ENCODE assay signal across 12 cellular contexts in the genomic region with DNA sequence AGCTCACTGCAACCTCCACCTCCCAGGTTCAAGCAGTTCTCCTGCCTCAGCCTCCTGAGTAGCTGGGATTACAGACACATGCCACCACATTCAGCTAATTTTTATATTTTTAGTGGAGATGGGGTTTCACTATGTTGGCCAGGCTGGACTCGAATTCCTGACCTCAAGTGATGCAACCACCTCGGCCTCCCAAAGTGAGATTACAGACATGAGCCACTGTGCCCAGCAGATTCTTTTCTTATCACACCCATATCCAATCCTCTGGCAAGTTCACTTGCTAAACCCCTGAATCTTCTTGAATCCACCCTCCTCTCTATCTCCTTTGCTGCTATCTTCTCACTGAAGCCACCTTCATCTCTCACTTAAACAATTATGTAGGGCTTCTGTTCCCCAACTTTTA. TPM values are rescaled to one million over a fixed set of nuclear protein-coding genes. Genes with fewer than 3 reads are reported as not detected.
A peak's percentile ranks its signal among the peaks of the same experiment; 100 is the strongest.
DNase-seq lines count a peak whose midpoint lies in the region; ATAC-seq and TF ChIP-seq lines count a peak whose summit lies in the region.
"Had no signal": no experiment of that assay in that cellular context is flagged by ENCODE, and none has a peak within 500 bp of the region (broad histone marks: within the 10 kb centered on the region; RNA-seq: fewer than 3 reads in every experiment).

No MANE protein-coding gene starts in this region.

- peak overlapping the region; percentile 47 for H3K27ac Mint-ChIP-seq in activated CD8-positive, alpha-beta memory T cell treated with anti-CD3 and anti-CD28 coated beads, Interleukin-2, amount 10 ng/mL, durations not matched to agents 7 days and 5 days
- no peak overlapping the region for H3K27ac Mint-ChIP-seq in MCF 10A (ENCODE audit: low read depth, unreplicated experiment)
- H3K27ac Mint-ChIP-seq: GM23338 had no signal

- no peaks in the 10 kb centered on the region for H3K36me3 Mint-ChIP-seq in activated CD8-positive, alpha-beta memory T cell treated with anti-CD3 and anti-CD28 coated beads, Interleukin-2, amount 10 ng/mL, durations not matched to agents 7 days and 5 days
- peaks cover 5% of the 10 kb centered on the region for H3K36me3 Mint-ChIP-seq in MCF 10A (ENCODE audit: insufficient read depth, unreplicated experiment)

- BruUV-seq in MCF 10A (replicated peaks; lab: Mats Ljungman, UMichigan): no TSS peak

- TF ChIP-seq CTCF in MCF 10A (IDR thresholded peaks at IDR 0.05; ENCODE audit: unreplicated experiment): no peak

- ATAC-seq in activated CD8-positive, alpha-beta memory T cell treated with anti-CD3 and anti-CD28 coated beads, Interleukin-2, amount 10 ng/mL, durations not matched to agents 7 days and 5 days: no peak
- no peak for ATAC-seq in GM21367 (IDR thresholded peaks at IDR 0.05; ENCODE audit: unreplicated experiment)
- ATAC-seq: GM23338 had no signal

- H3K4me1 Mint-ChIP-seq in activated CD8-positive, alpha-beta memory T cell treated with anti-CD3 and anti-CD28 coated beads, Interleukin-2, amount 10 ng/mL, durations not matched to agents 7 days and 5 days: peaks cover 3% of the 10 kb centered on the region
- peaks cover 9% of the 10 kb centered on the region for H3K4me1 Mint-ChIP-seq in MCF 10A (ENCODE audit: insufficient read depth, unreplicated experiment)
- H3K4me1 Mint-ChIP-seq: GM23338 had no signal

- H3K9me3 Mint-ChIP-seq in activated CD8-positive, alpha-beta memory T cell treated with anti-CD3 and anti-CD28 coated beads, Interleukin-2, amount 10 ng/mL, durations not matched to agents 7 days and 5 days (ENCODE audit: low read depth): no peaks in the 10 kb centered on the region
- no peaks in the 10 kb centered on the region for H3K9me3 Mint-ChIP-seq in MCF 10A (ENCODE audit: unreplicated experiment)
- H3K9me3 Mint-ChIP-seq: GM23338 had no signal

- no peak overlapping the region for H3K4me3 Mint-ChIP-seq in activated CD8-positive, alpha-beta memory T cell treated with anti-CD3 and anti-CD28 coated beads, Interleukin-2, amount 10 ng/mL, durations not matched to agents 7 days and 5 days
- no peak overlapping the region for H3K4me3 Mint-ChIP-seq in MCF 10A (ENCODE audit: unreplicated experiment)
- H3K4me3 Mint-ChIP-seq: GM23338 had no signal

- no peak for DNase-seq in activated CD8-positive, alpha-beta memory T cell treated with anti-CD3 and anti-CD28 coated beads, Interleukin-2, amount 10 ng/mL, durations not matched to agents 7 days and 5 days
- no peak for DNase-seq in activated CD8-positive, alpha-beta memory T cell treated with anti-CD3 and anti-CD28 coated beads, Interleukin-2, amount 50 U/mL, for 4 hours
- DNase-seq in amniotic epithelial cell (ENCODE audit: low read depth): peak; percentile 72
- DNase-seq in iris pigment epithelial cell (ENCODE audit: low read depth): peak; percentile 47
- DNase-seq in HT-29 (ENCODE audit: low spot score): no peak
- DNase-seq in MCF 10A (ENCODE audit: unreplicated experiment): no peak
- DNase-seq: 8988T, AML-193, H7 had no signal

- H3K27me3 Mint-ChIP-seq in activated CD8-positive, alpha-beta memory T cell treated with anti-CD3 and anti-CD28 coated beads, Interleukin-2, amount 10 ng/mL, durations not matched to agents 7 days and 5 days: no peaks in the 10 kb centered on the region
- H3K27me3 Mint-ChIP-seq in MCF 10A (ENCODE audit: insufficient read depth, unreplicated experiment): no peaks in the 10 kb centered on the region

- CTCF ChIA-PET in activated CD8-positive, alpha-beta memory T cell treated with anti-CD3 and anti-CD28 coated beads, Interleukin-2, amount 10 ng/mL, durations not matched to agents 7 days and 5 days (lab: Charles Lee): interaction anchor here (1.8 to 2.2 kb wide), 2 partner anchors 12 to 31 kb away, joined by 7 to 10 read pairs; no protein-coding TSS in a partner anchor
- CTCF ChIA-PET in MCF 10A (lab: Yijun Ruan, JAX): interaction anchor here (1.1 kb wide), 1 partner anchor 31 kb away, joined by 3 read pairs; no protein-coding TSS in a partner anchor

- intact Hi-C loops in MCF 10A (cut with micrococcal nuclease): no loop called here

- POLR2A ChIA-PET in MCF 10A (lab: Yijun Ruan, JAX): interaction anchor here (1.2 kb wide), 1 partner anchor 12 kb away, joined by 4 read pairs; no protein-coding TSS in a partner anchor

RNA-seq across cellular contexts. Expression of a gene that starts 17.6 kb away (rescaled TPM):
- total RNA-seq in activated CD8-positive, alpha-beta memory T cell treated with anti-CD3 and anti-CD28 coated beads, Interleukin-2, amount 10 ng/mL, durations not matched to agents 7 days and 5 days: 10 to 100 TPM; 16.7 to 22.3 TPM
- 12.7 and 14.7 TPM in 2 replicates for total RNA-seq in HT-29 (2014; rRNA removed; shearing (Covaris generic))
- 6.0 and 7.6 TPM in 2 replicates for total RNA-seq in MCF 10A (2022)

RNA-seq across cellular contexts. Expression of a gene that starts 18.0 kb away (rescaled TPM):
- total RNA-seq in activated CD8-positive, alpha-beta memory T cell treated with anti-CD3 and anti-CD28 coated beads, Interleukin-2, amount 10 ng/mL, durations not matched to agents 7 days and 5 days: not detected
- 0.34 and 1.2 TPM in 2 replicates for total RNA-seq in HT-29 (2014; rRNA removed; shearing (Covaris generic))
- not detected in 2 replicates for total RNA-seq in MCF 10A (2022)
- total RNA-seq: Daoy, GM23338, H7 had no signal

RNA-seq across cellular contexts. Expression of a gene that starts 20.8 kb away (rescaled TPM):
- total RNA-seq in activated CD8-positive, alpha-beta memory T cell treated with anti-CD3 and anti-CD28 coated beads, Interleukin-2, amount 10 ng/mL, durations not matched to agents 7 days and 5 days: 100 to 1,000 TPM; 291 to 294 TPM
- total RNA-seq in HT-29 (2014; rRNA removed; shearing (Covaris generic)): 3.1 TPM in 1 of 2 replicates, not detected in the other
- 190 and 198 TPM in 2 replicates for total RNA-seq in MCF 10A (2022)

RNA-seq across cellular contexts. Expression of a gene that starts 45.2 kb away (rescaled TPM):
- 10 to 100 TPM; 64.8 to 72.2 TPM for total RNA-seq in activated CD8-positive, alpha-beta memory T cell treated with anti-CD3 and anti-CD28 coated beads, Interleukin-2, amount 10 ng/mL, durations not matched to agents 7 days and 5 days
- 150 and 189 TPM in 2 replicates for total RNA-seq in HT-29 (2014; rRNA removed; shearing (Covaris generic))
- total RNA-seq in MCF 10A (2022): 113 and 134 TPM in 2 replicates

RNA-seq across cellular contexts. Expression of a gene that starts 47.3 kb away (rescaled TPM):
- total RNA-seq in activated CD8-positive, alpha-beta memory T cell treated with anti-CD3 and anti-CD28 coated beads, Interleukin-2, amount 10 ng/mL, durations not matched to agents 7 days and 5 days: under 1 TPM; 0.09 to 0.18 TPM
- 10.7 and 12.6 TPM in 2 replicates for total RNA-seq in HT-29 (2014; rRNA removed; shearing (Covaris generic))
- total RNA-seq in MCF 10A (2022): 0.35 and 0.39 TPM in 2 replicates
- total RNA-seq: Daoy had no signal

Comparison
In these comparisons a context has a peak if more than half of its experiments do, and no peak if none do; other contexts are left out.
1. DNase-seq: peak in amniotic epithelial cell (single experiment) and iris pigment epithelial cell (single experiment); none in activated CD8-positive, alpha-beta memory T cell treated with anti-CD3 and anti-CD28 coated beads, Interleukin-2, amount 10 ng/mL, durations not matched to agents 7 days and 5 days (single experiment), activated CD8-positive, alpha-beta memory T cell treated with anti-CD3 and anti-CD28 coated beads, Interleukin-2, amount 50 U/mL, for 4 hours (single experiment), HT-29 (single experiment) and MCF 10A (single experiment).
2. RNA of a gene that starts 20.8 kb away (total RNA-seq): 291 to 294 TPM in activated CD8-positive, alpha-beta memory T cell treated with anti-CD3 and anti-CD28 coated beads, Interleukin-2, amount 10 ng/mL, durations not matched to agents 7 days and 5 days and 190 to 198 TPM in MCF 10A; 3.1 TPM in HT-29; every median in the first group is over 10 times any median in the second.